Comparison of ENCODE assay signal across 29 cellular contexts in genomic region chr18:8114480-8114879, GRCh38.
"Had no signal": no experiment of that assay in that cellular context is flagged by ENCODE, and none has a peak within 500 bp of the region (broad histone marks: within the 10 kb centered on the region; RNA-seq: fewer than 3 reads in every experiment).

No MANE protein-coding gene starts in this region.

- H3K36me3 Mint-ChIP-seq: natural killer cell; neural progenitor cell; stimulated activated effector memory CD8-positive, alpha-beta T cell treated with anti-CD3 and anti-CD28 coated beads, Interleukin-12 subunit alpha, Interleukin-12 subunit beta, amount 100 ng/mL, for 72 hours had no signal

- H3K36me3 ChIP-seq: left lung, lower lobe of right lung, neural progenitor cell, neutrophil, right atrium auricular region, right lobe of liver, suprapubic skin, thoracic aorta, tibial artery had no signal

- H3K4me3 ChIP-seq: heart right ventricle, left lung, lower lobe of right lung, neural progenitor cell, right atrium auricular region, right lobe of liver, smooth muscle cell, suprapubic skin, thoracic aorta, tibial artery, upper lobe of right lung had no signal

- DNase-seq: heart right ventricle; hippocampal formation; kidney; left colon; left lung; lower lobe of right lung; mammary epithelial cell; mesenchymal stem cell; natural killer cell; nephron progenitor cell; occipital lobe; right lobe of liver; stimulated activated CD4-positive, alpha-beta T cell treated with anti-CD3 and anti-CD28 coated beads, Interleukin-2, amount 100 ng/mL, for 24 hours; stimulated activated CD4-positive, alpha-beta T cell treated with anti-CD3 and anti-CD28 coated beads, Interleukin-4, amount 100 ng/mL, for 24 hours; stimulated activated naive CD4-positive, alpha-beta T cell; tibial artery; trophoblast cell; upper lobe of right lung had no signal

- H3K4me3 Mint-ChIP-seq: natural killer cell; nephron progenitor cell; neural progenitor cell; stimulated activated effector memory CD8-positive, alpha-beta T cell treated with anti-CD3 and anti-CD28 coated beads, Interleukin-12 subunit alpha, Interleukin-12 subunit beta, amount 100 ng/mL, for 72 hours; stimulated activated naive CD8-positive, alpha-beta T cell treated with anti-CD3 and anti-CD28 coated beads, Interleukin-15, Interleukin-2, amounts not matched to agents 100 ng/mL and 50 ng/mL, for 24 hours had no signal

- H3K4me1 ChIP-seq: left lung, lower lobe of right lung, neural progenitor cell, right atrium auricular region, suprapubic skin, tibial artery, upper lobe of right lung had no signal

- H3K27me3 ChIP-seq: heart right ventricle, left lung, neural progenitor cell, neutrophil, right atrium auricular region, right lobe of liver, suprapubic skin, tibial artery, upper lobe of right lung had no signal

- H3K9me3 ChIP-seq: heart right ventricle, left lung, lower lobe of right lung, neutrophil, right atrium auricular region, right lobe of liver, suprapubic skin, thoracic aorta, tibial artery, upper lobe of right lung had no signal

- H3K27me3 Mint-ChIP-seq: progenitor cell of endocrine pancreas; stimulated activated naive CD8-positive, alpha-beta T cell treated with anti-CD3 and anti-CD28 coated beads, Interleukin-15, Interleukin-2, amounts not matched to agents 100 ng/mL and 50 ng/mL, for 24 hours had no signal

- H3K27ac Mint-ChIP-seq: natural killer cell; nephron progenitor cell; neural progenitor cell; progenitor cell of endocrine pancreas; stimulated activated effector memory CD8-positive, alpha-beta T cell treated with anti-CD3 and anti-CD28 coated beads, Interleukin-12 subunit alpha, Interleukin-12 subunit beta, amount 100 ng/mL, for 72 hours; stimulated activated naive CD8-positive, alpha-beta T cell treated with anti-CD3 and anti-CD28 coated beads, Interleukin-15, Interleukin-2, amounts not matched to agents 100 ng/mL and 50 ng/mL, for 24 hours had no signal

- H3K4me2 ChIP-seq: neural progenitor cell, smooth muscle cell had no signal

- H3K4me1 Mint-ChIP-seq: nephron progenitor cell; neural progenitor cell; stimulated activated effector memory CD8-positive, alpha-beta T cell treated with anti-CD3 and anti-CD28 coated beads, Interleukin-12 subunit alpha, Interleukin-12 subunit beta, amount 100 ng/mL, for 72 hours had no signal

- H3K27ac ChIP-seq: heart right ventricle, left lung, lower lobe of right lung, neural progenitor cell, neutrophil, right atrium auricular region, right lobe of liver, suprapubic skin, thoracic aorta, tibial artery, upper lobe of right lung had no signal

- H3K9ac ChIP-seq: neural progenitor cell had no signal

- FAIRE-seq: islet of Langerhans, urothelium cell line had no signal

- H3K9me3 Mint-ChIP-seq: natural killer cell; nephron progenitor cell; neural progenitor cell; stimulated activated effector memory CD8-positive, alpha-beta T cell treated with anti-CD3 and anti-CD28 coated beads, Interleukin-12 subunit alpha, Interleukin-12 subunit beta, amount 100 ng/mL, for 72 hours; stimulated activated naive CD8-positive, alpha-beta T cell treated with anti-CD3 and anti-CD28 coated beads, Interleukin-15, Interleukin-2, amounts not matched to agents 100 ng/mL and 50 ng/mL, for 24 hours had no signal

- ATAC-seq: heart right ventricle; left colon; left lung; lower lobe of right lung; right lobe of liver; stimulated activated effector memory CD8-positive, alpha-beta T cell treated with anti-CD3 and anti-CD28 coated beads, Interleukin-12 subunit alpha, Interleukin-12 subunit beta, amount 100 ng/mL, for 72 hours; upper lobe of right lung had no signal
